Comparison of ENCODE assay signal across 1 cellular context in the genomic region with DNA sequence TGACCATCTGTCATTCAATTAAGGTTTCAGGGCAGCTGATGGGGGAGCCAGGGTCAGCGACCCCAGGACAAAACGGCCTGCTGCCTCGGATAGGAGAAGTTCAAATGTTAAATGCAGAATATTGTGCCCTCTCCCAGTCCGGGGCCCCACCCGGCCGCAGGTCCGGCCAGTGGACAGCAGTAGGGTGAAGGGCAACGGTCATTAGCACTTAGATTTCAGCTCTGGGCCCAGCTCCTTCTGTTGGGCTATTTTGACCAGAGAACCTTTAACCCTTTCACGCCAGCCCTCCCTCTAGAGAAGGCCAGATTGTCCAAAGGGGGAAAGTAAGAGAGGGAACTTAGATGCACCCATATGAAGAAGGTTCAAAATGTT.
TF ChIP-seq lines count a peak whose summit lies in the region.

No MANE protein-coding gene starts in this region.

TF ChIP-seq in H1, 55 proteins besides CTCF, POLR2A, EP300 and RAD21:
- TF ChIP-seq TCF12 (IDR thresholded peaks at IDR 0.05; ENCODE audit: low read depth, low read length): no peak
- TF ChIP-seq SAP30 (IDR thresholded peaks at IDR 0.05; ENCODE audit: insufficient read depth, insufficient replicate concordance, low read length): peak; percentile 27
